ENCODE assay signal across 9 cellular contexts in the genomic region with DNA sequence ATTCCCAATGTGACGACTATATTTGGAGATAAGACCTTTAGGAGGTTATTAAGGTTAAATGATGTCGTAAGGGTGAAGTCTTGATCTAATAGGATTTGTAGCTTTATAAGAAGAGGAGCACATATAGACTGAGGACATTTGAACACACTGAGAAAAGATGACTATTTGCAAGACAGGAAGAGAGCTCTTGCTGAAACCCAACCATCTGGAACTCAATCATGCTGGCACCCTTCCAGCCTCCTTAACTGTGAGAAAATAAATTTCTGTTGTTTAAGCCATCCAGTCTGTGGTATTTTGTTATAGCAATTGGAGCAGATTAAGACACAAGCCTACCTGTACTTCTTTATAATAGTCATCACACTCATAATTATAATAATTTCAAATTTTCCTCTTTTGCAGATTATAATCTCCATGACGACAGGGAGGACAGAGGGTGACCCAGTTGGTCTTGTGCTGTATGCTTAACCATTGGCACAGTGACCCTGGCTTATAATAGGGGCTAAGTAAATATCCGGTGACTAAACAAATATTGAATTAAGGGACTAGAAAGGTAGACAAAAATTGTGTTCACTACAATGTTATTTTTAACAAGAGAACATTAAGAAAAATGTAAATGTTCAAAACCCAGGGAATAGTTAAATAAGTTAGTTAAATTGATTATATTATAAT.
A peak's percentile ranks its signal among the peaks of the same experiment; 100 is the strongest.
DNase-seq lines count a peak whose midpoint lies in the region; ATAC-seq lines count a peak whose summit lies in the region.
"Had no signal": no experiment of that assay in that cellular context is flagged by ENCODE, and none has a peak within 500 bp of the region (broad histone marks: within the 10 kb centered on the region; RNA-seq: fewer than 3 reads in every experiment).

No MANE protein-coding gene starts in this region.

- DNase-seq in NCI-H2081 (lab: John Stamatoyannopoulos, UW), result peak; percentile 25 to 66
- no peak for DNase-seq in NCI-H2081 treated with DMSO at 0.1 percent for 48 hours (lab: John Stamatoyannopoulos, UW)
- peak; percentile 89 for DNase-seq in NCI-H2171 treated with DMSO at 0.1 percent for 48 hours (lab: John Stamatoyannopoulos, UW)
- peak; percentile 71 for DNase-seq in cerebellar cortex (ENCODE audit: low spot score)
- peak; percentile 70 for DNase-seq in renal cortical epithelial cell (ENCODE audit: low read depth)
- no peak for DNase-seq in 8988T

- no peak for ATAC-seq in GM18861 (IDR thresholded peaks at IDR 0.05; ENCODE audit: unreplicated experiment)
- ATAC-seq in HG03442 (IDR thresholded peaks at IDR 0.05; ENCODE audit: unreplicated experiment), result no peak
- ATAC-seq: activated CD4-positive, CD25-positive, alpha-beta regulatory T cell treated with anti-CD3 and anti-CD28 coated beads, Interleukin-2, amount 50 U/mL, for 24 hours had no signal

Comparison
In these comparisons a context has a peak if more than half of its experiments do, and no peak if none do; other contexts are left out.
1. DNase-seq: peak in NCI-H2081 (2 of 2), NCI-H2171 treated with DMSO at 0.1 percent for 48 hours (single experiment), cerebellar cortex (single experiment) and renal cortical epithelial cell (single experiment); none in NCI-H2081 treated with DMSO at 0.1 percent for 48 hours (single experiment) and 8988T (single experiment).